Comparison of ENCODE assay signal across 20 cellular contexts in genomic region chr3:13612829-13613228, GRCh38.
A peak's percentile ranks its signal among the peaks of the same experiment; 100 is the strongest.
DNase-seq lines count a peak whose midpoint lies in the region; ATAC-seq, FAIRE-seq and TF ChIP-seq lines count a peak whose summit lies in the region.
"Had no signal": no experiment of that assay in that cellular context is flagged by ENCODE, and none has a peak within 500 bp of the region (broad histone marks: within the 10 kb centered on the region; RNA-seq: fewer than 3 reads in every experiment).

No MANE protein-coding gene starts in this region.

- ATAC-seq in gastroesophageal sphincter (peak; percentile 88), psoas muscle (peak; percentile 43 to 84 (median 80)), GM21529 (IDR thresholded peaks at IDR 0.05; ENCODE audit: unreplicated experiment) (no peak)
- ATAC-seq: A549; activated T-cell treated with anti-CD3 and anti-CD28 coated beads, Interleukin-2, amount 50 U/mL, for 4 hours had no signal

- no peak for TF ChIP-seq EP300 in gastroesophageal sphincter (IDR thresholded peaks at IDR 0.05)

- TF ChIP-seq POLR2A in gastroesophageal sphincter (IDR thresholded peaks at IDR 0.05): no peak

- peak overlapping the region; percentile 9 for H3K9ac ChIP-seq in adipocyte (ENCODE audit: low read length)
- H3K9ac ChIP-seq: neural progenitor cell had no signal

- H3K27ac ChIP-seq in gastroesophageal sphincter: no peak overlapping the region
- H3K27ac ChIP-seq in psoas muscle: no peak overlapping the region
- H3K27ac ChIP-seq: A549, adrenal gland, neural progenitor cell, SJSA1 had no signal

- H3K9me3 ChIP-seq in adipocyte (ENCODE audit: control insufficient read depth, low read length) (no peaks in the 10 kb centered on the region), gastroesophageal sphincter (peaks cover 0 to 6% (median 0%) of the 10 kb centered on the region in 3 donors), psoas muscle (no peaks in the 10 kb centered on the region)
- H3K9me3 ChIP-seq: A549, adrenal gland, SJSA1 had no signal

- H3K27me3 ChIP-seq in adipocyte (replicated peaks; ENCODE audit: control insufficient read depth, insufficient read depth, low read length): no peaks in the 10 kb centered on the region
- peaks cover 5% of the 10 kb centered on the region for H3K27me3 ChIP-seq in gastroesophageal sphincter
- H3K27me3 ChIP-seq in psoas muscle (ENCODE audit: insufficient read depth in 3 of 3, low read length in 2 of 3): no peaks in the 10 kb centered on the region
- H3K27me3 ChIP-seq: adrenal gland, neural progenitor cell, SJSA1 had no signal

- H3K4me3 ChIP-seq in adipocyte (ENCODE audit: low read length): no peak overlapping the region
- no peak overlapping the region for H3K4me3 ChIP-seq in gastroesophageal sphincter
- H3K4me3 ChIP-seq in psoas muscle: no peak overlapping the region
- H3K4me3 ChIP-seq: A549, adrenal gland, neural progenitor cell, SJSA1 had no signal

- 40% methylated on average over 2 of the region's 3 CpGs; no CpG with 5 or more reads in 1 of the 2 donors for WGBS in gastroesophageal sphincter (ENCODE audit: low coverage in 1 of 2), 2 donors
- WGBS in psoas muscle, 3 donors: 50 to 67% (median 54%) methylated on average over 3 of the region's 3 CpGs

- intact Hi-C loops in psoas muscle (cut with DNase I): no loop called here

- no peak for FAIRE-seq in D721Med (lab: Jason Lieb, UNC)
- FAIRE-seq: A549, G401.6, small intestine had no signal

- DNase-seq in AG08395 (ENCODE audit: low spot score) (peak; percentile 46), adipocyte (ENCODE audit: low read depth) (no peak), psoas muscle (peak; percentile 79 to 85), D721Med (ENCODE audit: insufficient read length, low spot score) (no peak), GF-D8 (lab: John Stamatoyannopoulos, UW) (no peak), NCI-H1694 treated with DMSO at 0.1 percent for 48 hours (lab: John Stamatoyannopoulos, UW) (no peak)
- DNase-seq: activated CD4-positive, alpha-beta T cell treated with anti-CD3 and anti-CD28 coated beads, Interleukin-2, amount 50 U/mL, for 1 hour; activated T-cell treated with anti-CD3 and anti-CD28 coated beads, Interleukin-2, amount 50 U/mL, for 4 hours; CD8-positive, alpha-beta memory T cell; KG1; NK-92 treated with Interleukin-12 subunit alpha and Interleukin-12 subunit beta, amount 100 ng/mL, for 24 hours; small intestine; stimulated activated naive CD4-positive, alpha-beta T cell treated with Interleukin-2 at 50 U/mL for 16 hours had no signal

- TF ChIP-seq CTCF in gastroesophageal sphincter (IDR thresholded peaks at IDR 0.05): no peak
- no peak for TF ChIP-seq CTCF in psoas muscle (IDR thresholded peaks at IDR 0.05)
- no peak for TF ChIP-seq CTCF in D721Med (IDR thresholded peaks at IDR 0.05; ENCODE audit: insufficient read depth, missing control alignments)

- peaks cover 36% of the 10 kb centered on the region for H3K4me1 ChIP-seq in adipocyte (ENCODE audit: control insufficient read depth, insufficient read depth, low read length)
- no peaks in the 10 kb centered on the region for H3K4me1 ChIP-seq in gastroesophageal sphincter
- no peaks in the 10 kb centered on the region for H3K4me1 ChIP-seq in psoas muscle
- H3K4me1 ChIP-seq: A549, adrenal gland, neural progenitor cell, SJSA1 had no signal

- H3K36me3 ChIP-seq in adipocyte (ENCODE audit: control insufficient read depth, insufficient read depth, low read length, severe bottlenecking) (peaks cover 84% of the 10 kb centered on the region), gastroesophageal sphincter (peaks cover 0 to 34% of the 10 kb centered on the region in 2 donors), psoas muscle (ENCODE audit: insufficient read depth in 1 of 2, low read depth in 1 of 2) (no peaks in the 10 kb centered on the region)
- H3K36me3 ChIP-seq: adrenal gland, neural progenitor cell, SJSA1 had no signal

Comparison
In these comparisons a context has a peak if more than half of its experiments do, and no peak if none do; other contexts are left out.
1. DNase-seq: peak in AG08395 (single experiment) and psoas muscle (2 of 2); none in adipocyte (single experiment), D721Med (single experiment), GF-D8 (single experiment) and NCI-H1694 treated with DMSO at 0.1 percent for 48 hours (single experiment).